Comparison of ENCODE assay signal across 26 cellular contexts in genomic region chr10:77085344-77085743, GRCh38.
"Had no signal": no experiment of that assay in that cellular context is flagged by ENCODE, and none has a peak within 500 bp of the region (broad histone marks: within the 10 kb centered on the region; RNA-seq: fewer than 3 reads in every experiment).

No MANE protein-coding gene starts in this region.

- H3K36me3 Mint-ChIP-seq: naive thymus-derived CD4-positive, alpha-beta T cell; natural killer cell treated with Interleukin-12 subunit alpha and Interleukin-12 subunit beta and Interleukin-15 and Interleukin-18, amount 100 ng/mL, for 72 hours; stimulated activated naive B cell treated with anti-CD40 and anti-IgM and Interleukin-4, amounts not matched to agents 10 μg/mL and 1 μg/mL and 100 μg/mL, for 72 hours had no signal

- ATAC-seq: left colon; left lung; lower lobe of right lung; naive thymus-derived CD4-positive, alpha-beta T cell; natural killer cell treated with Interleukin-12 subunit alpha and Interleukin-12 subunit beta and Interleukin-15 and Interleukin-18, amount 100 ng/mL, for 72 hours; right lobe of liver; stimulated activated naive B cell treated with anti-CD40 and anti-IgM and Interleukin-4, amounts not matched to agents 10 μg/mL and 1 μg/mL and 100 μg/mL, for 72 hours; stimulated activated naive CD8-positive, alpha-beta T cell treated with anti-CD3 and anti-CD28 coated beads, Interleukin-15, Interleukin-2, amounts not matched to agents 100 U/mL and 50 U/mL, for 24 hours; upper lobe of right lung had no signal

- H3K27ac Mint-ChIP-seq: naive thymus-derived CD4-positive, alpha-beta T cell; natural killer cell treated with Interleukin-12 subunit alpha and Interleukin-12 subunit beta and Interleukin-15 and Interleukin-18, amount 100 ng/mL, for 72 hours; stimulated activated naive B cell treated with anti-CD40 and anti-IgM and Interleukin-4, amounts not matched to agents 10 μg/mL and 1 μg/mL and 100 μg/mL, for 72 hours had no signal

- H3K9me3 Mint-ChIP-seq: natural killer cell treated with Interleukin-12 subunit alpha and Interleukin-12 subunit beta and Interleukin-15 and Interleukin-18, amount 100 ng/mL, for 72 hours; neural crest cell; stimulated activated naive B cell treated with anti-CD40 and anti-IgM and Interleukin-4, amounts not matched to agents 10 μg/mL and 1 μg/mL and 100 μg/mL, for 72 hours had no signal

- H3K9me3 ChIP-seq: heart right ventricle, left lung, lower lobe of right lung, psoas muscle, right atrium auricular region, right lobe of liver, stomach, testis, thyroid gland, upper lobe of right lung had no signal

- H3K27ac ChIP-seq: left lung, lower lobe of right lung, parathyroid adenoma, psoas muscle, right atrium auricular region, right lobe of liver, skin epidermis, testis, thyroid gland, upper lobe of right lung had no signal

- H3K4me1 Mint-ChIP-seq: naive thymus-derived CD4-positive, alpha-beta T cell; stimulated activated naive B cell treated with anti-CD40 and anti-IgM and Interleukin-4, amounts not matched to agents 10 μg/mL and 1 μg/mL and 100 μg/mL, for 72 hours had no signal

- H3K4me1 ChIP-seq: parathyroid adenoma, psoas muscle, testis, thyroid gland, upper lobe of right lung had no signal

- H3K4me3 Mint-ChIP-seq: naive thymus-derived CD4-positive, alpha-beta T cell; natural killer cell treated with Interleukin-12 subunit alpha and Interleukin-12 subunit beta and Interleukin-15 and Interleukin-18, amount 100 ng/mL, for 72 hours; neural crest cell; stimulated activated naive B cell treated with anti-CD40 and anti-IgM and Interleukin-4, amounts not matched to agents 10 μg/mL and 1 μg/mL and 100 μg/mL, for 72 hours had no signal

- H3K36me3 ChIP-seq: heart right ventricle, left lung, lower lobe of right lung, right atrium auricular region, right lobe of liver, thyroid gland, upper lobe of right lung had no signal

- H3K27me3 Mint-ChIP-seq: naive thymus-derived CD4-positive, alpha-beta T cell; stimulated activated naive B cell treated with anti-CD40 and anti-IgM and Interleukin-4, amounts not matched to agents 10 μg/mL and 1 μg/mL and 100 μg/mL, for 72 hours had no signal

- H3K27me3 ChIP-seq: left lung, right atrium auricular region, right lobe of liver, stomach, testis, thyroid gland, upper lobe of right lung had no signal

- DNase-seq: heart right ventricle; hippocampal formation; kidney glomerular epithelial cell; left colon; left lung; lower lobe of right lung; mesenchymal stem cell; naive thymus-derived CD4-positive, alpha-beta T cell; nucleus accumbens; psoas muscle; right lobe of liver; stimulated activated CD4-positive, alpha-beta T cell treated with anti-CD3 and anti-CD28 coated beads, Interleukin-12 subunit alpha, Interleukin-12 subunit beta, amount 100 ng/mL, for 4 hours; stimulated activated CD4-positive, alpha-beta T cell treated with anti-CD3 and anti-CD28 coated beads, Interleukin-15, amount 100 ng/mL, for 24 hours; stimulated activated CD4-positive, alpha-beta T cell treated with anti-CD3 and anti-CD28 coated beads, Interleukin-2, amount 100 ng/mL, for 24 hours; stimulated activated CD4-positive, alpha-beta T cell treated with anti-CD3 and anti-CD28 coated beads, Interleukin-4, amount 100 ng/mL, for 1 hour; stimulated activated naive B cell treated with anti-CD40 and anti-IgM and Interleukin-4, amounts not matched to agents 10 μg/mL and 1 μg/mL and 100 μg/mL, for 72 hours; stimulated activated naive CD8-positive, alpha-beta T cell treated with anti-CD3 and anti-CD28 coated beads, Interleukin-15, Interleukin-2, amounts not matched to agents 100 U/mL and 50 U/mL, for 24 hours; stomach; testis; thyroid gland; upper lobe of right lung had no signal

- H3K4me3 ChIP-seq: heart right ventricle, left lung, lower lobe of right lung, psoas muscle, right atrium auricular region, right lobe of liver, skin epidermis, stomach, testis, thyroid gland, upper lobe of right lung had no signal
